Comparison of ENCODE assay signal across 8 cellular contexts in genomic region chr1:28507646-28508434, GRCh38. TPM values are rescaled to one million over a fixed set of nuclear protein-coding genes. Genes with fewer than 3 reads are reported as not detected.
DNase-seq lines count a peak whose midpoint lies in the region; ATAC-seq and TF ChIP-seq lines count a peak whose summit lies in the region.

No MANE protein-coding gene starts in this region.

- WGBS in suprapubic skin: 34% methylated on average over 10 of the region's 10 CpGs

- H3K27me3 ChIP-seq in suprapubic skin: no peaks in the 10 kb centered on the region

- peak overlapping the region; percentile 100 for H3K4me3 Mint-ChIP-seq in activated T-helper 1 cell treated with anti-CD3 and anti-CD28 coated beads, Interleukin-12 subunit alpha, Interleukin-12 subunit beta, Interleukin-2, Interleukin-4 antibody, amounts not matched to agents 30 ng/mL and 10 ng/mL and 1 ng/mL, durations not matched to agents 14 hours and 24 hours and 36 hours

- H3K9me3 Mint-ChIP-seq in activated T-helper 1 cell treated with anti-CD3 and anti-CD28 coated beads, Interleukin-12 subunit alpha, Interleukin-12 subunit beta, Interleukin-2, Interleukin-4 antibody, amounts not matched to agents 30 ng/mL and 10 ng/mL and 1 ng/mL, durations not matched to agents 14 hours and 24 hours and 36 hours: no peaks in the 10 kb centered on the region

- peaks cover 70% of the 10 kb centered on the region for H3K36me3 Mint-ChIP-seq in activated T-helper 1 cell treated with anti-CD3 and anti-CD28 coated beads, Interleukin-12 subunit alpha, Interleukin-12 subunit beta, Interleukin-2, Interleukin-4 antibody, amounts not matched to agents 30 ng/mL and 10 ng/mL and 1 ng/mL, durations not matched to agents 14 hours and 24 hours and 36 hours (ENCODE audit: low read depth)

- peak overlapping the region; percentile 97 for H3K27ac Mint-ChIP-seq in activated T-helper 1 cell treated with anti-CD3 and anti-CD28 coated beads, Interleukin-12 subunit alpha, Interleukin-12 subunit beta, Interleukin-2, Interleukin-4 antibody, amounts not matched to agents 30 ng/mL and 10 ng/mL and 1 ng/mL, durations not matched to agents 14 hours and 24 hours and 36 hours

- peaks cover 47% of the 10 kb centered on the region for H3K4me1 Mint-ChIP-seq in activated T-helper 1 cell treated with anti-CD3 and anti-CD28 coated beads, Interleukin-12 subunit alpha, Interleukin-12 subunit beta, Interleukin-2, Interleukin-4 antibody, amounts not matched to agents 30 ng/mL and 10 ng/mL and 1 ng/mL, durations not matched to agents 14 hours and 24 hours and 36 hours (ENCODE audit: low read depth)

- H3K27ac ChIP-seq in suprapubic skin: peak overlapping the region; percentile 39

- TF ChIP-seq POLR2A in suprapubic skin (IDR thresholded peaks at IDR 0.05): no peak

- H3K27me3 Mint-ChIP-seq in activated T-helper 1 cell treated with anti-CD3 and anti-CD28 coated beads, Interleukin-12 subunit alpha, Interleukin-12 subunit beta, Interleukin-2, Interleukin-4 antibody, amounts not matched to agents 30 ng/mL and 10 ng/mL and 1 ng/mL, durations not matched to agents 14 hours and 24 hours and 36 hours (ENCODE audit: insufficient read depth): peaks cover 7% of the 10 kb centered on the region

- DNase-seq in activated T-cell treated with anti-CD3 and anti-CD28 coated beads for 24 hours (ENCODE audit: low read depth) (peak; percentile 26), activated T-cell treated with anti-CD3 and anti-CD28 coated beads for 4 hours (no peak), kidney tubule cell (ENCODE audit: low spot score) (peak; percentile 32), suprapubic skin (ENCODE audit: low spot score in 2 of 2) (no peak), NCI-H1048 (lab: John Stamatoyannopoulos, UW) (no peak), A172 (ENCODE audit: low spot score) (no peak)
- no peak for DNase-seq in activated T-helper 1 cell treated with anti-CD3 and anti-CD28 coated beads, Interleukin-12 subunit alpha, Interleukin-12 subunit beta, Interleukin-2, Interleukin-4 antibody, amounts not matched to agents 30 ng/mL and 10 ng/mL and 1 ng/mL, durations not matched to agents 14 hours and 24 hours and 36 hours (ENCODE audit: low spot score)

- no peak for TF ChIP-seq CTCF in suprapubic skin (IDR thresholded peaks at IDR 0.05)

- intact Hi-C loops in activated T-helper 1 cell treated with anti-CD3 and anti-CD28 coated beads, Interleukin-12 subunit alpha, Interleukin-12 subunit beta, Interleukin-2, Interleukin-4 antibody, amounts not matched to agents 30 ng/mL and 10 ng/mL and 1 ng/mL, durations not matched to agents 14 hours and 24 hours and 36 hours (cut with micrococcal nuclease): loop anchor here (10.0 kb wide), 1 partner anchor 677 kb away; the partner anchor contains the start of gene SRSF4

- H3K4me1 ChIP-seq in suprapubic skin: peaks cover 51% of the 10 kb centered on the region

- H3K4me3 ChIP-seq in suprapubic skin: peak overlapping the region; percentile 66

- ATAC-seq in HG02798 (IDR thresholded peaks at IDR 0.05; ENCODE audit: poor library complexity, unreplicated experiment): no peak

- peaks cover 45% of the 10 kb centered on the region for H3K36me3 ChIP-seq in suprapubic skin

- H3K9me3 ChIP-seq in suprapubic skin: no peaks in the 10 kb centered on the region

- no peak for TF ChIP-seq EP300 in suprapubic skin (IDR thresholded peaks at IDR 0.05)

RNA-seq across cellular contexts. Expression of gene RCC1, which starts 2.0 kb away (rescaled TPM):
- 130 and 135 TPM in 2 replicates for total RNA-seq in activated T-helper 1 cell treated with anti-CD3 and anti-CD28 coated beads, Interleukin-12 subunit alpha, Interleukin-12 subunit beta, Interleukin-2, Interleukin-4 antibody, amounts not matched to agents 30 ng/mL and 10 ng/mL and 1 ng/mL, durations not matched to agents 14 hours and 24 hours and 36 hours
- 10 to 100 TPM; 19.8 to 36.8 (median 25.3) TPM for total RNA-seq in suprapubic skin
- total RNA-seq in A172 (2014; rRNA removed; shearing (Covaris generic)): 20.1 and 28.6 TPM in 2 replicates

RNA-seq across cellular contexts. Expression of gene TRNAU1AP, which starts 45.0 kb away (rescaled TPM):
- 40.2 and 41.0 TPM in 2 replicates for total RNA-seq in activated T-helper 1 cell treated with anti-CD3 and anti-CD28 coated beads, Interleukin-12 subunit alpha, Interleukin-12 subunit beta, Interleukin-2, Interleukin-4 antibody, amounts not matched to agents 30 ng/mL and 10 ng/mL and 1 ng/mL, durations not matched to agents 14 hours and 24 hours and 36 hours
- total RNA-seq in suprapubic skin: 10 to 100 TPM; 17.6 to 36.7 (median 21.5) TPM
- total RNA-seq in A172 (2014; rRNA removed; shearing (Covaris generic)): 15.2 and 17.1 TPM in 2 replicates

Comparison
In these comparisons a context has a peak if more than half of its experiments do, and no peak if none do; other contexts are left out.
1. DNase-seq: peak in activated T-cell treated with anti-CD3 and anti-CD28 coated beads for 24 hours (single experiment) and kidney tubule cell (single experiment); none in activated T-cell treated with anti-CD3 and anti-CD28 coated beads for 4 hours (single experiment), activated T-helper 1 cell treated with anti-CD3 and anti-CD28 coated beads, Interleukin-12 subunit alpha, Interleukin-12 subunit beta, Interleukin-2, Interleukin-4 antibody, amounts not matched to agents 30 ng/mL and 10 ng/mL and 1 ng/mL, durations not matched to agents 14 hours and 24 hours and 36 hours (single experiment), suprapubic skin (0 of 2), NCI-H1048 (single experiment) and A172 (single experiment).